ENCODE assay signal across 29 cellular contexts in the genomic region with DNA sequence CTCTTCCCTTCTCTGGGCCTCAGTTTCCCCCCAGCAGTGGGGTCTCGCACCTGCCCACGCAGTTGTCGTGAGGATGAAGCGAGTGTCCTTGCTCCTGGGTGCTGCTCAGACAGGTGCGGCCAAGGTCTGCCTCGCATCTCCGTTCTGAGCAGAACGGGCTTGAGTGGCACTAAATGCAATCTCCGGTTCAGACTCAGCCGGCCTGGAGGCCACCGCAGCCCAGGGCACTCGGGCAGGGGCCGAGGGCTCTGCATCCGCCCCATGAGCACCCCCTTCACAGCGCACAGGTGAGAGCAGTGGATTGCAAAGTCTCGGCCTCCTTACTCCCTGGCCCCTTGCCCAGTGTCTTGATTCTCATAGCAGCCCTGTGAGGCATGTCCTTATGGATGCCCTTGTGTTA. TPM values are rescaled to one million over a fixed set of nuclear protein-coding genes. Genes with fewer than 3 reads are reported as not detected.
"Had no signal": no experiment of that assay in that cellular context is flagged by ENCODE, and none has a peak within 500 bp of the region (broad histone marks: within the 10 kb centered on the region; RNA-seq: fewer than 3 reads in every experiment).

No MANE protein-coding gene starts in this region.

- H3K27ac ChIP-seq: brain microvascular endothelial cell, hepatocyte, left lung, thoracic aorta, upper lobe of left lung, VCaP had no signal

- H3K9me3 Mint-ChIP-seq: activated naive CD4-positive, alpha-beta T cell treated with anti-CD3 and anti-CD28 coated beads, Interleukin-2, amount 50 U/mL, for 24 hours; natural killer cell treated with Interleukin-12 subunit alpha and Interleukin-12 subunit beta and Interleukin-15 and Interleukin-18, amount 100 ng/mL, for 72 hours; T-helper 2 cell treated with Interferon-gamma antibody and Interleukin-4, amounts not matched to agents 5 μg/mL and 100 μg/mL, for 36 hours had no signal

- ATAC-seq: activated CD8-positive, alpha-beta T cell treated with anti-CD3 and anti-CD28 coated beads, Interleukin-2, amount 10 ng/mL, durations not matched to agents 7 days and 5 days; esophagus mucosa; left lung; natural killer cell treated with Interleukin-12 subunit alpha and Interleukin-12 subunit beta and Interleukin-15 and Interleukin-18, amount 100 ng/mL, for 72 hours; sciatic nerve had no signal

- H3K9me3 ChIP-seq: left lung, thoracic aorta, upper lobe of left lung had no signal

- H3K4me3 Mint-ChIP-seq: activated CD8-positive, alpha-beta T cell treated with anti-CD3 and anti-CD28 coated beads, Interleukin-2, amount 10 ng/mL, durations not matched to agents 7 days and 5 days; activated naive CD4-positive, alpha-beta T cell treated with anti-CD3 and anti-CD28 coated beads, Interleukin-2, amount 50 U/mL, for 24 hours; immature natural killer cell; natural killer cell treated with Interleukin-12 subunit alpha and Interleukin-12 subunit beta and Interleukin-15 and Interleukin-18, amount 100 ng/mL, for 72 hours; T-helper 2 cell treated with Interferon-gamma antibody and Interleukin-4, amounts not matched to agents 5 μg/mL and 100 μg/mL, for 36 hours had no signal

- H3K27me3 ChIP-seq: brain microvascular endothelial cell, hepatocyte, upper lobe of left lung had no signal

- DNase-seq: activated CD4-positive, alpha-beta T cell treated with anti-CD3 and anti-CD28 coated beads for 1 hour; activated CD4-positive, alpha-beta T cell treated with anti-CD3 and anti-CD28 coated beads, Interleukin-2, amount 50 U/mL, for 1 hour; activated CD8-positive, alpha-beta T cell treated with anti-CD3 and anti-CD28 coated beads, Interleukin-2, amount 10 ng/mL, durations not matched to agents 7 days and 5 days; activated gamma-delta T cell treated with Interleukin-2 at 50 U/mL for 16 hours; anterior cingulate cortex; brain microvascular endothelial cell; central memory CD4-positive, alpha-beta T cell; effector memory CD4-positive, alpha-beta T cell; glutamatergic neuron; immature natural killer cell; kidney glomerular epithelial cell; stimulated activated CD4-positive, alpha-beta T cell treated with anti-CD3 and anti-CD28 coated beads, Interleukin-4, amount 100 ng/mL, for 1 hour; stimulated activated naive CD4-positive, alpha-beta T cell treated with Interleukin-2 at 50 U/mL for 16 hours; upper lobe of left lung had no signal

- H3K36me3 ChIP-seq: brain microvascular endothelial cell, left lung, thoracic aorta, upper lobe of left lung had no signal

- H3K4me3 ChIP-seq: hepatocyte, left lung, smooth muscle cell, thoracic aorta, upper lobe of left lung had no signal

- H3K4me1 ChIP-seq: left lung, upper lobe of left lung had no signal

- H3K36me3 Mint-ChIP-seq: activated naive CD4-positive, alpha-beta T cell treated with anti-CD3 and anti-CD28 coated beads, Interleukin-2, amount 50 U/mL, for 24 hours; immature natural killer cell; natural killer cell treated with Interleukin-12 subunit alpha and Interleukin-12 subunit beta and Interleukin-15 and Interleukin-18, amount 100 ng/mL, for 72 hours had no signal

- H3K27me3 Mint-ChIP-seq: activated naive CD4-positive, alpha-beta T cell treated with anti-CD3 and anti-CD28 coated beads, Interleukin-2, amount 50 U/mL, for 24 hours had no signal

- H3K4me1 Mint-ChIP-seq: activated naive CD4-positive, alpha-beta T cell treated with anti-CD3 and anti-CD28 coated beads, Interleukin-2, amount 50 U/mL, for 24 hours had no signal

RNA-seq across cellular contexts. Expression of gene SLC22A11, which starts 5.2 kb away (rescaled TPM):
- total RNA-seq: activated CD8-positive, alpha-beta T cell treated with anti-CD3 and anti-CD28 coated beads, Interleukin-2, amount 10 ng/mL, durations not matched to agents 7 days and 5 days; dermis microvascular lymphatic vessel endothelial cell; endothelial cell of umbilical vein; esophagus mucosa; frontal cortex; left lung; natural killer cell treated with Interleukin-12 subunit alpha and Interleukin-12 subunit beta and Interleukin-15 and Interleukin-18, amount 100 ng/mL, for 72 hours; omental fat pad; renal cortical epithelial cell; sciatic nerve; smooth muscle cell; thoracic aorta; upper lobe of left lung had no signal
- polyA plus RNA-seq: endothelial cell of umbilical vein, immature natural killer cell, smooth muscle cell had no signal

RNA-seq across cellular contexts. Expression of gene SLC22A12, which starts 30.1 kb away (rescaled TPM):
- total RNA-seq: activated CD8-positive, alpha-beta T cell treated with anti-CD3 and anti-CD28 coated beads, Interleukin-2, amount 10 ng/mL, durations not matched to agents 7 days and 5 days; dermis microvascular lymphatic vessel endothelial cell; endothelial cell of umbilical vein; esophagus mucosa; frontal cortex; hepatocyte; left lung; natural killer cell treated with Interleukin-12 subunit alpha and Interleukin-12 subunit beta and Interleukin-15 and Interleukin-18, amount 100 ng/mL, for 72 hours; renal cortical epithelial cell; sciatic nerve; smooth muscle cell; thoracic aorta; upper lobe of left lung had no signal
- polyA plus RNA-seq: endothelial cell of umbilical vein, immature natural killer cell, smooth muscle cell had no signal
